ENCODE assay signal across 1 cellular context in the genomic region with DNA sequence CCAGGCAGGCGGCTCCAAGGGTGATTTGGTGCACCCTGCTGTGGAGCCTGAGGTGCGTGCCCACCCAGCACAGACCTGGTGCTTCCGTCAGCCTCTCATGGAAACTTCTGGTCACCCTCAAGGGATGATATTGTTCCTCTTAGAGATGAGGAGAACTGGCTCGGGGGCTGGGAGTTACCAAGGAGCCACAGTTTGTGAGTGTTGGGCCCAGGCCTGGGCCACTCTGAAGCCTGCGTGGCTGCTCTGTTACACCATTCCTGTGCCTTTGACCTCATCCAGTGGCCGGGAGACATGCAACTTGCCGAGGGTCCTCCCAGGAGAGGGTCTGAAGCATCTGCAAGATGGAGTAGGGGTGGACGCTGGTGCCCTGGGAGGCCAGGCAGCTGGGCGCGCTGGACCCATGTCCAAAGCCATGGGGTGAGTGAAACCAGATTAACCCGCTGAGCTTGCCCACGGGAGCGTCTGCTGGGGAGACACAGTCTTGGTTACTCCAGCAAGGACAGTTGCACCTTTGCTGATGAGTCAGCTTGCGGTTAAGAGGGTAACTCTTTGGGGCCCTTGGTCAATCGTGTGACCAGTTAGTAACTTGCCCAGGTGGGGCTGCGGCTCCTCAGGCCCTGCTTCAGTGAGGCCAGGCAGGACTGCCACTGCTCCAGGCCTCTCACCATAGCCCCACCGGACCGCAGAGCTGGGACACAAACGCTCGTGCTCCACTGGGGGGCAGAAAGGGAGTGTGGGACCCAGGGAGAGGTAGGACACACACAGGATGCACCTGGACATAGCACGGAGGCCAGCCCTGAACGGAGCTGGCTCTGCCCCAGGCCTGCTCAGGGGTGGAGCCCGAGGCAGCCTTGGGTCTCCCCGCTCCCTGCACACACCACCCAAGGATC.
TF ChIP-seq lines count a peak whose summit lies in the region.

No MANE protein-coding gene starts in this region.

TF ChIP-seq in HEK293, 187 proteins besides CTCF, POLR2A, EP300 and RAD21 (continued from another document):
- TF ChIP-seq, protein P1, sequence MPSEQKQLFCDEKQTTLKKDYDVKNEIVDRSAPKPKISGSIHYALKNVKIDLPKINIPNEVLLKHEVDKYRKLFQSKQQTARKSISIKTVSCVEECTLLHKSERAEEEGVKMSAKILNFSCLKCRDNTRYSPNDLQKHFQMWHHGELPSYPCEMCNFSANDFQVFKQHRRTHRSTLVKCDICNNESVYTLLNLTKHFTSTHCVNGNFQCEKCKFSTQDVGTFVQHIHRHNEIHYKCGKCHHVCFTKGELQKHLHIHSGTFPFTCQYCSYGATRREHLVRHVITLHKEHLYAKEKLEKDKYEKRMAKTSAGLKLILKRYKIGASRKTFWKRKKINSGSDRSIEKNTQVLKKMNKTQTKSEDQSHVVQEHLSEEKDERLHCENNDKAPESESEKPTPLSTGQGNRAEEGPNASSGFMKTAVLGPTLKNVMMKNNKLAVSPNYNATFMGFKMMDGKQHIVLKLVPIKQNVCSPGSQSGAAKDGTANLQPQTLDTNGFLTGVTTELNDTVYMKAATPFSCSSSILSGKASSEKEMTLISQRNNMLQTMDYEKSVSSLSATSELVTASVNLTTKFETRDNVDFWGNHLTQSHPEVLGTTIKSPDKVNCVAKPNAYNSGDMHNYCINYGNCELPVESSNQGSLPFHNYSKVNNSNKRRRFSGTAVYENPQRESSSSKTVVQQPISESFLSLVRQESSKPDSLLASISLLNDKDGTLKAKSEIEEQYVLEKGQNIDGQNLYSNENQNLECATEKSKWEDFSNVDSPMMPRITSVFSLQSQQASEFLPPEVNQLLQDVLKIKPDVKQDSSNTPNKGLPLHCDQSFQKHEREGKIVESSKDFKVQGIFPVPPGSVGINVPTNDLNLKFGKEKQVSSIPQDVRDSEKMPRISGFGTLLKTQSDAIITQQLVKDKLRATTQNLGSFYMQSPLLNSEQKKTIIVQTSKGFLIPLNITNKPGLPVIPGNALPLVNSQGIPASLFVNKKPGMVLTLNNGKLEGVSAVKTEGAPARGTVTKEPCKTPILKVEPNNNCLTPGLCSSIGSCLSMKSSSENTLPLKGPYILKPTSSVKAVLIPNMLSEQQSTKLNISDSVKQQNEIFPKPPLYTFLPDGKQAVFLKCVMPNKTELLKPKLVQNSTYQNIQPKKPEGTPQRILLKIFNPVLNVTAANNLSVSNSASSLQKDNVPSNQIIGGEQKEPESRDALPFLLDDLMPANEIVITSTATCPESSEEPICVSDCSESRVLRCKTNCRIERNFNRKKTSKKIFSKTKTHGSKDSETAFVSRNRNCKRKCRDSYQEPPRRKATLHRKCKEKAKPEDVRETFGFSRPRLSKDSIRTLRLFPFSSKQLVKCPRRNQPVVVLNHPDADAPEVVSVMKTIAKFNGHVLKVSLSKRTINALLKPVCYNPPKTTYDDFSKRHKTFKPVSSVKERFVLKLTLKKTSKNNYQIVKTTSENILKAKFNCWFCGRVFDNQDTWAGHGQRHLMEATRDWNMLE (tag by site-specific recombination; conservative IDR thresholded peaks at IDR 0.05; ENCODE audit: low read depth): no peak
- TF ChIP-seq BCL11B (tag by site-specific recombination; IDR thresholded peaks at IDR 0.05; ENCODE audit: low read depth) (no peak), ZNF596 (tag by site-specific recombination; IDR thresholded peaks at IDR 0.05) (no peak), ZBTB48 (tag by site-specific recombination; IDR thresholded peaks at IDR 0.05) (no peak), ZNF654 (tag by site-specific recombination; IDR thresholded peaks at IDR 0.05; ENCODE audit: low read depth) (no peak)
- TF ChIP-seq, protein P2, sequence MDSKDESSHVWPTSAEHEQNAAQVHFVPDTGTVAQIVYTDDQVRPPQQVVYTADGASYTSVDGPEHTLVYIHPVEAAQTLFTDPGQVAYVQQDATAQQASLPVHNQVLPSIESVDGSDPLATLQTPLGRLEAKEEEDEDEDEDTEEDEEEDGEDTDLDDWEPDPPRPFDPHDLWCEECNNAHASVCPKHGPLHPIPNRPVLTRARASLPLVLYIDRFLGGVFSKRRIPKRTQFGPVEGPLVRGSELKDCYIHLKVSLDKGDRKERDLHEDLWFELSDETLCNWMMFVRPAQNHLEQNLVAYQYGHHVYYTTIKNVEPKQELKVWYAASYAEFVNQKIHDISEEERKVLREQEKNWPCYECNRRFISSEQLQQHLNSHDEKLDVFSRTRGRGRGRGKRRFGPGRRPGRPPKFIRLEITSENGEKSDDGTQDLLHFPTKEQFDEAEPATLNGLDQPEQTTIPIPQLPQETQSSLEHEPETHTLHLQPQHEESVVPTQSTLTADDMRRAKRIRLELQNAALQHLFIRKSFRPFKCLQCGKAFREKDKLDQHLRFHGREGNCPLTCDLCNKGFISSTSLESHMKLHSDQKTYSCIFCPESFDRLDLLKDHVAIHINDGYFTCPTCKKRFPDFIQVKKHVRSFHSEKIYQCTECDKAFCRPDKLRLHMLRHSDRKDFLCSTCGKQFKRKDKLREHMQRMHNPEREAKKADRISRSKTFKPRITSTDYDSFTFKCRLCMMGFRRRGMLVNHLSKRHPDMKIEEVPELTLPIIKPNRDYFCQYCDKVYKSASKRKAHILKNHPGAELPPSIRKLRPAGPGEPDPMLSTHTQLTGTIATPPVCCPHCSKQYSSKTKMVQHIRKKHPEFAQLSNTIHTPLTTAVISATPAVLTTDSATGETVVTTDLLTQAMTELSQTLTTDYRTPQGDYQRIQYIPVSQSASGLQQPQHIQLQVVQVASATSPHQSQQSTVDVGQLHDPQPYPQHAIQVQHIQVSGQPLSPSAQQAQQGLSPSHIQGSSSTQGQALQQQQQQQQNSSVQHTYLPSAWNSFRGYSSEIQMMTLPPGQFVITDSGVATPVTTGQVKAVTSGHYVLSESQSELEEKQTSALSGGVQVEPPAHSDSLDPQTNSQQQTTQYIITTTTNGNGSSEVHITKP (tag by site-specific recombination; IDR thresholded peaks at IDR 0.05): no peak
- TF ChIP-seq, protein P3, sequence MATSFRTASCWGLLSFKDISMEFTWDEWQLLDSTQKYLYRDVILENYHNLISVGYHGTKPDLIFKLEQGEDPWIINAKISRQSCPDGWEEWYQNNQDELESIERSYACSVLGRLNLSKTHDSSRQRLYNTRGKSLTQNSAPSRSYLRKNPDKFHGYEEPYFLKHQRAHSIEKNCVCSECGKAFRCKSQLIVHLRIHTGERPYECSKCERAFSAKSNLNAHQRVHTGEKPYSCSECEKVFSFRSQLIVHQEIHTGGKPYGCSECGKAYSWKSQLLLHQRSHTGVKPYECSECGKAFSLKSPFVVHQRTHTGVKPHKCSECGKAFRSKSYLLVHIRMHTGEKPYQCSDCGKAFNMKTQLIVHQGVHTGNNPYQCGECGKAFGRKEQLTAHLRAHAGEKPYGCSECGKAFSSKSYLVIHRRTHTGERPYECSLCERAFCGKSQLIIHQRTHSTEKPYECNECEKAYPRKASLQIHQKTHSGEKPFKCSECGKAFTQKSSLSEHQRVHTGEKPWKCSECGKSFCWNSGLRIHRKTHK (tag by site-specific recombination; IDR thresholded peaks at IDR 0.05): no peak
